7 cellular contexts compared by ENCODE assay signal in genomic region chr21:41880153-41880552, GRCh38. TPM values are rescaled to one million over a fixed set of nuclear protein-coding genes. Genes with fewer than 3 reads are reported as not detected.
A peak's percentile ranks its signal among the peaks of the same experiment; 100 is the strongest.
DNase-seq lines count a peak whose midpoint lies in the region; ATAC-seq and TF ChIP-seq lines count a peak whose summit lies in the region.

No MANE protein-coding gene starts in this region.

- H3K9ac ChIP-seq in H9 (ENCODE audit: extremely low read depth, insufficient read length, low read length), result no peak overlapping the region
- peak overlapping the region; percentile 99 for H3K9ac ChIP-seq in SK-N-MC (ENCODE audit: insufficient read length)
- H3K9ac ChIP-seq in skeletal muscle tissue (ENCODE audit: low read depth in 1 of 3, low read length in 3 of 3), result peak overlapping the region in 2 of 3 donors; percentile 83 to 86

- no peak for TF ChIP-seq POLR2A in esophagus muscularis mucosa (IDR thresholded peaks at IDR 0.05; ENCODE audit: low read depth)

- WGBS in H9 (ENCODE audit: extremely low coverage, insufficient read length, low lambda C conversion rate), result no CpG with 5 or more reads among the region's 9 CpGs
- WGBS in esophagus muscularis mucosa, result 90% methylated on average over 9 of the region's 9 CpGs

- peaks cover 0 to 9% (median 0%) of the 10 kb centered on the region in 3 experiments; a peak in 2 of 7 replicates for H3K36me3 Mint-ChIP-seq in H9 (ENCODE audit: insufficient read depth in 1 of 3, low read depth in 3 of 3)

- no peak overlapping the region for H2BK5ac ChIP-seq in H9 (ENCODE audit: insufficient read length, low read length)

- no peak overlapping the region for H3K56ac ChIP-seq in H9 (ENCODE audit: insufficient read length, low read depth, low read length)

- no peak overlapping the region for H3K4ac ChIP-seq in H9 (ENCODE audit: low read depth, low read length)

- H4K91ac ChIP-seq in H9 (ENCODE audit: insufficient read length, low read depth, low read length), result no peak overlapping the region

- peaks cover 19 to 22% of the 10 kb centered on the region in 2 experiments for H3K4me1 Mint-ChIP-seq in H9

- no peak overlapping the region for H3T11ph ChIP-seq in H9 (ENCODE audit: low read length)

- H3K27me3 ChIP-seq in H9 (ENCODE audit: insufficient read depth, low read length) (no peaks in the 10 kb centered on the region), esophagus muscularis mucosa (no peaks in the 10 kb centered on the region), skeletal muscle tissue (ENCODE audit: control insufficient read depth in 3 of 3, insufficient read depth in 3 of 3, low read length in 3 of 3) (no peaks in the 10 kb centered on the region)

- H3K9me3 Mint-ChIP-seq in H9, result no peaks in the 10 kb centered on the region; a peak in 1 of 5 replicates

- no peak overlapping the region for H3K4me2 ChIP-seq in H9 (ENCODE audit: insufficient read depth, insufficient read length, low read length)

- peaks cover 3% of the 10 kb centered on the region for H3K79me1 ChIP-seq in H9 (ENCODE audit: insufficient read depth, low read depth, low read length, poor library complexity, severe bottlenecking)

- no peak overlapping the region for H3K27ac Mint-ChIP-seq in H9

- H3K27ac ChIP-seq in H9 (ENCODE audit: insufficient read length, low read depth, low read length) (no peak overlapping the region), SK-N-MC (no peak overlapping the region), esophagus muscularis mucosa (replicated peaks in 1 of 4) (no peak overlapping the region), skeletal muscle tissue (ENCODE audit: low read depth, low read length) (no peak overlapping the region)

- peak overlapping the region; percentile 72 to 89 for H3K4me3 Mint-ChIP-seq in H9

- H3K36me3 ChIP-seq in SK-N-MC (ENCODE audit: insufficient read depth, low read length), result no peaks in the 10 kb centered on the region
- peaks cover 0 to 4% (median 0%) of the 10 kb centered on the region in 4 donors for H3K36me3 ChIP-seq in esophagus muscularis mucosa
- no peaks in the 10 kb centered on the region for H3K36me3 ChIP-seq in skeletal muscle tissue (ENCODE audit: control insufficient read depth in 3 of 3, insufficient read depth in 3 of 3, low read length in 3 of 3)

- no peaks in the 10 kb centered on the region for H4K20me1 ChIP-seq in H9 (ENCODE audit: control insufficient read depth, insufficient read depth, insufficient read length)

- no peak overlapping the region for H2BK12ac ChIP-seq in H9 (ENCODE audit: insufficient read length, low read depth, low read length)

- no peaks in the 10 kb centered on the region for H3K79me2 ChIP-seq in H9 (ENCODE audit: insufficient read depth, low read length)

- H4K5ac ChIP-seq in H9 (ENCODE audit: insufficient read length, low read depth, low read length), result no peak overlapping the region

- ATAC-seq in HG03159 (IDR thresholded peaks at IDR 0.05; ENCODE audit: unreplicated experiment) (no peak), GM18873 (IDR thresholded peaks at IDR 0.05; ENCODE audit: low FRiP score, unreplicated experiment) (no peak)

- intact Hi-C loops in esophagus muscularis mucosa (cut with DNase I), result no loop called here

- no peak overlapping the region for H3K14ac ChIP-seq in H9 (ENCODE audit: insufficient read depth, low read length)

- H3K4me3 ChIP-seq in SK-N-MC, result peak overlapping the region; percentile 94
- H3K4me3 ChIP-seq in esophagus muscularis mucosa, result peak overlapping the region; percentile 83 to 95 (median 84)
- peak overlapping the region; percentile 76 to 81 (median 80) for H3K4me3 ChIP-seq in skeletal muscle tissue (ENCODE audit: low read length in 3 of 3)

- no peak overlapping the region for H2BK120ac ChIP-seq in H9 (ENCODE audit: low read depth, low read length, poor library complexity, severe bottlenecking)

- no peak overlapping the region for H4K8ac ChIP-seq in H9 (replicated peaks; ENCODE audit: insufficient read length, low read depth, low read length)

- H3K4me1 ChIP-seq in H9 (ENCODE audit: insufficient read depth, low read length) (no peaks in the 10 kb centered on the region; the same call in 1 of the 2 replicates), esophagus muscularis mucosa (peaks cover 4 to 30% (median 28%) of the 10 kb centered on the region in 4 donors), skeletal muscle tissue (ENCODE audit: control insufficient read depth in 3 of 3, insufficient read depth in 3 of 3, low read length in 3 of 3) (peaks cover 7 to 13% (median 12%) of the 10 kb centered on the region in 3 donors)

- peaks cover 4% of the 10 kb centered on the region for H3K23me2 ChIP-seq in H9 (ENCODE audit: insufficient read length, low read depth, low read length, poor library complexity, severe bottlenecking)

- H3K18ac ChIP-seq in H9 (ENCODE audit: insufficient read length, low read depth, low read length), result no peak overlapping the region

- H2AK5ac ChIP-seq in H9 (ENCODE audit: insufficient read length, low read length), result no peak overlapping the region

- no peaks in the 10 kb centered on the region; the same call in 1 of the 2 replicates for H3K27me3 Mint-ChIP-seq in H9 (ENCODE audit: low read depth)

- H2AFZ ChIP-seq in H9 (ENCODE audit: low read length), result no peak overlapping the region

- H3K23ac ChIP-seq in H9 (ENCODE audit: insufficient read length, low read depth, low read length), result no peak overlapping the region

- H3K9me3 ChIP-seq in H9 (ENCODE audit: control insufficient read depth, low read depth, low read length), result no peaks in the 10 kb centered on the region
- H3K9me3 ChIP-seq in SK-N-MC (ENCODE audit: low read depth, low read length), result no peaks in the 10 kb centered on the region
- no peaks in the 10 kb centered on the region for H3K9me3 ChIP-seq in esophagus muscularis mucosa
- no peaks in the 10 kb centered on the region for H3K9me3 ChIP-seq in skeletal muscle tissue (ENCODE audit: control insufficient read depth in 3 of 3, low read length in 3 of 3)

- no peak for TF ChIP-seq EP300 in esophagus muscularis mucosa (IDR thresholded peaks at IDR 0.05)

- H2BK20ac ChIP-seq in H9 (ENCODE audit: low read depth, low read length, poor library complexity, severe bottlenecking), result no peak overlapping the region

- DNase-seq in H9 (no peak), SK-N-MC (ENCODE audit: low read depth, low spot score) (no peak), esophagus muscularis mucosa (ENCODE audit: extremely low spot score) (no peak), DMS153 treated with DMSO at 0.1 percent for 48 hours (lab: John Stamatoyannopoulos, UW; ENCODE audit: unreplicated experiment) (no peak)

- no peak overlapping the region for H2BK15ac ChIP-seq in H9 (ENCODE audit: low read depth, low read length)

- TF ChIP-seq CTCF in H9 (conservative IDR thresholded peaks at IDR 0.05), result no peak
- no peak for TF ChIP-seq CTCF in esophagus muscularis mucosa (IDR thresholded peaks at IDR 0.05)

RNA-seq across cellular contexts. Expression of gene PRDM15, which starts 1.0 kb away (rescaled TPM):
- 9.9 TPM in 2 replicates for total RNA-seq in H9 (2021)
- total RNA-seq in esophagus muscularis mucosa, result 1 to 10 TPM; 5.0 to 6.3 (median 5.4) TPM
- total RNA-seq in skeletal muscle tissue, result 2.6 TPM
